Comparison of ENCODE assay signal across 1 cellular context in the genomic region with DNA sequence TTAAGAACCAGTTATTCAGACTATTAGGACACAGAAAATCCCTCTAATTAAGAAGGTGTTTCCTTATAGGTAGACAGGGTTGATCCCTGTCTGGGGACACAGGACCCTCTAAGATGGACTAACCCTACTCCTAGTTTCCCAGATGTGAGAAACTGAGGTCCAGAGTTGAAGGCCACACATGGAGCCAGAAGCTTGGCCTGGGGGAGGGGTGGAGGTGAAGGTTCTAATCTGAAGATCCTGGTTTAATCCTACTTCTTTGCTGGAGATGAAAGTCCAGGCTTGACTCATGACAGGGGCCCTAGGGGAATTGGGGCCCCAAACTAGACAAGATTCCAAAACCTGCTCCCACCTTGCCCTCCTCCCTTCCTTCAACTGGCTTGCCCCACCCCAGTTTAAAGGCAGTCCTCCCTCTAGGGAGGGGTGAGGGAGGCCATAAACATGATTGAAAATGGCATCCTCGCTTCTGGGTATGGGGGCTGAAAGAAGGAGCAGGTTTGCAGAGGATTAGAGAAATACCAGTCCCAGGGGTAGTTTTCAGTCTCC.
TF ChIP-seq lines count a peak whose summit lies in the region.

No MANE protein-coding gene starts in this region.

TF ChIP-seq in HEK293, 187 proteins besides CTCF, POLR2A, EP300 and RAD21:
- TF ChIP-seq, protein P1, sequence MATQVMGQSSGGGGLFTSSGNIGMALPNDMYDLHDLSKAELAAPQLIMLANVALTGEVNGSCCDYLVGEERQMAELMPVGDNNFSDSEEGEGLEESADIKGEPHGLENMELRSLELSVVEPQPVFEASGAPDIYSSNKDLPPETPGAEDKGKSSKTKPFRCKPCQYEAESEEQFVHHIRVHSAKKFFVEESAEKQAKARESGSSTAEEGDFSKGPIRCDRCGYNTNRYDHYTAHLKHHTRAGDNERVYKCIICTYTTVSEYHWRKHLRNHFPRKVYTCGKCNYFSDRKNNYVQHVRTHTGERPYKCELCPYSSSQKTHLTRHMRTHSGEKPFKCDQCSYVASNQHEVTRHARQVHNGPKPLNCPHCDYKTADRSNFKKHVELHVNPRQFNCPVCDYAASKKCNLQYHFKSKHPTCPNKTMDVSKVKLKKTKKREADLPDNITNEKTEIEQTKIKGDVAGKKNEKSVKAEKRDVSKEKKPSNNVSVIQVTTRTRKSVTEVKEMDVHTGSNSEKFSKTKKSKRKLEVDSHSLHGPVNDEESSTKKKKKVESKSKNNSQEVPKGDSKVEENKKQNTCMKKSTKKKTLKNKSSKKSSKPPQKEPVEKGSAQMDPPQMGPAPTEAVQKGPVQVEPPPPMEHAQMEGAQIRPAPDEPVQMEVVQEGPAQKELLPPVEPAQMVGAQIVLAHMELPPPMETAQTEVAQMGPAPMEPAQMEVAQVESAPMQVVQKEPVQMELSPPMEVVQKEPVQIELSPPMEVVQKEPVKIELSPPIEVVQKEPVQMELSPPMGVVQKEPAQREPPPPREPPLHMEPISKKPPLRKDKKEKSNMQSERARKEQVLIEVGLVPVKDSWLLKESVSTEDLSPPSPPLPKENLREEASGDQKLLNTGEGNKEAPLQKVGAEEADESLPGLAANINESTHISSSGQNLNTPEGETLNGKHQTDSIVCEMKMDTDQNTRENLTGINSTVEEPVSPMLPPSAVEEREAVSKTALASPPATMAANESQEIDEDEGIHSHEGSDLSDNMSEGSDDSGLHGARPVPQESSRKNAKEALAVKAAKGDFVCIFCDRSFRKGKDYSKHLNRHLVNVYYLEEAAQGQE (tag by site-specific recombination; IDR thresholded peaks at IDR 0.05): no peak
- peak; percentile 38 for TF ChIP-seq KLF1 (tag by site-specific recombination; IDR thresholded peaks at IDR 0.05)
- TF ChIP-seq, protein P2, sequence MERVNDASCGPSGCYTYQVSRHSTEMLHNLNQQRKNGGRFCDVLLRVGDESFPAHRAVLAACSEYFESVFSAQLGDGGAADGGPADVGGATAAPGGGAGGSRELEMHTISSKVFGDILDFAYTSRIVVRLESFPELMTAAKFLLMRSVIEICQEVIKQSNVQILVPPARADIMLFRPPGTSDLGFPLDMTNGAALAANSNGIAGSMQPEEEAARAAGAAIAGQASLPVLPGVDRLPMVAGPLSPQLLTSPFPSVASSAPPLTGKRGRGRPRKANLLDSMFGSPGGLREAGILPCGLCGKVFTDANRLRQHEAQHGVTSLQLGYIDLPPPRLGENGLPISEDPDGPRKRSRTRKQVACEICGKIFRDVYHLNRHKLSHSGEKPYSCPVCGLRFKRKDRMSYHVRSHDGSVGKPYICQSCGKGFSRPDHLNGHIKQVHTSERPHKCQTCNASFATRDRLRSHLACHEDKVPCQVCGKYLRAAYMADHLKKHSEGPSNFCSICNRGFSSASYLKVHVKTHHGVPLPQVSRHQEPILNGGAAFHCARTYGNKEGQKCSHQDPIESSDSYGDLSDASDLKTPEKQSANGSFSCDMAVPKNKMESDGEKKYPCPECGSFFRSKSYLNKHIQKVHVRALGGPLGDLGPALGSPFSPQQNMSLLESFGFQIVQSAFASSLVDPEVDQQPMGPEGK (tag by site-specific recombination; IDR thresholded peaks at IDR 0.05): peak; percentile 13; the same call in 1 of the 2 replicates
- TF ChIP-seq ZNF37A (tag by site-specific recombination; IDR thresholded peaks at IDR 0.05): no peak
